18 cellular contexts compared by ENCODE assay signal in the genomic region with DNA sequence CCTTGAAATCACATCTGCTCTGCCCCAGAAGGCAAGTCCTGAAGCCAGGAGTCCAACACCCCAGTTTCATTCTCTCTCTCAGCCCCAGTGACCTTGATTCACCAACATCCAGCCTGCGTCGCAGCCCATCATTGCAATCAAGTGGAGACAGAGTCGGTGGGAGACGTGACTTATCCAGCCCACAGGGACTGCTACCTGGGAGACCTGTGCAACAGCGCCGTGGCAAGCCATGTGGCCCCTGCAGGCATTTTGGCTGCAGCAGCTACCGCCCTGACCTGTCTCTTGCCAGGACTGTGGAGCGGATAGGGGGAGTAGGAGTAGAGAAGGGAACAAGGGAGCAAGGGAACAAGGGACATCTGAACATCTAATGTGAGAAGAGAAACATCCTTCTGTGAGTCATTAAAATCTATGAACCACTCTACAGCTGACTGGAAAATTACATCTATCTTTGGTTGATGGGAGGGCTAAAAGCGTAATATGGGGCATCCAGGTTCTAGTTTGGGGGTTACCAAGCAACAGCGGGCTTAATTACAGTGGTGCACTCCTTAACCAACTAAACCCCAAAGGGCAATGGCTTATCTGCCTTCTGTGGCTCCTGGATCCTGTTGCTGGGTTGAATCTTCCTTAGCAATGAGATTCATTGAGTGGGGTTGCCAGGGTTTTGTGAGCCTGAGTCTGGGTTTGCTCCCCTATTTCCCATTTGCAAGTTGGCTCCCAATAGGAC. TPM values are rescaled to one million over a fixed set of nuclear protein-coding genes. Genes with fewer than 3 reads are reported as not detected.
DNase-seq lines count a peak whose midpoint lies in the region; ATAC-seq and TF ChIP-seq lines count a peak whose summit lies in the region.
"Had no signal": no experiment of that assay in that cellular context is flagged by ENCODE, and none has a peak within 500 bp of the region (broad histone marks: within the 10 kb centered on the region; RNA-seq: fewer than 3 reads in every experiment).

No MANE protein-coding gene starts in this region.

- no peak overlapping the region for H3K4me3 ChIP-seq in heart right ventricle
- H3K4me3 ChIP-seq: dorsolateral prefrontal cortex, gastrocnemius medialis had no signal

- no TSS peak for BruUV-seq in MCF 10A (replicated peaks; lab: Mats Ljungman, UMichigan)

- DNase-seq in HT-29 (ENCODE audit: low spot score) (peak; percentile 27), MCF 10A (ENCODE audit: unreplicated experiment) (peak; percentile 30), left lobe of liver (ENCODE audit: low spot score) (no peak), HPDE6-E6E7 (ENCODE audit: extremely low spot score) (no peak), heart right ventricle (no peak)
- DNase-seq: activated B cell treated with CpG ODN at 0.5 μM for 24 hours; activated T-cell treated with anti-CD3 and anti-CD28 coated beads, Interleukin-2, amount 50 U/mL, for 1 hour; AML-193; amniotic stem cell; dorsolateral prefrontal cortex; gastrocnemius medialis; left ventricle myocardium superior had no signal

- no peaks in the 10 kb centered on the region for H3K36me3 ChIP-seq in heart right ventricle
- H3K36me3 ChIP-seq: gastrocnemius medialis, neutrophil had no signal

- no peaks in the 10 kb centered on the region for H3K9me3 ChIP-seq in heart right ventricle
- H3K9me3 ChIP-seq: gastrocnemius medialis, neutrophil had no signal

- no peaks in the 10 kb centered on the region for H3K27me3 ChIP-seq in heart right ventricle
- H3K27me3 ChIP-seq: dorsolateral prefrontal cortex, gastrocnemius medialis, neutrophil had no signal

- 67 to 70% methylated on average over 10 of the region's 10 CpGs for WGBS in heart right ventricle, 2 donors

- peaks cover 11% of the 10 kb centered on the region for H3K4me1 Mint-ChIP-seq in MCF 10A (ENCODE audit: insufficient read depth, unreplicated experiment)
- H3K4me1 Mint-ChIP-seq: activated B cell treated with CpG ODN at 0.5 μM for 24 hours had no signal

- POLR2A ChIA-PET in MCF 10A (lab: Yijun Ruan, JAX), result no interaction called here

- intact Hi-C loops in MCF 10A (cut with micrococcal nuclease), result no loop called here
- intact Hi-C loops in heart right ventricle (cut with DNase I), result no loop called here

- H3K27me3 Mint-ChIP-seq in MCF 10A (ENCODE audit: insufficient read depth, unreplicated experiment), result no peaks in the 10 kb centered on the region
- H3K27me3 Mint-ChIP-seq: activated B cell treated with CpG ODN at 0.5 μM for 24 hours had no signal

- H3K27ac Mint-ChIP-seq in MCF 10A (ENCODE audit: low read depth, unreplicated experiment), result no peak overlapping the region
- H3K27ac Mint-ChIP-seq: activated B cell treated with CpG ODN at 0.5 μM for 24 hours had no signal

- TF ChIP-seq CTCF in C4-2B (conservative IDR thresholded peaks at IDR 0.05) (no peak; the same call in 1 of the 2 replicates), MCF 10A (IDR thresholded peaks at IDR 0.05; ENCODE audit: unreplicated experiment) (no peak), heart right ventricle (IDR thresholded peaks at IDR 0.05) (no peak)

- H3K4me1 ChIP-seq in heart right ventricle, result no peaks in the 10 kb centered on the region
- H3K4me1 ChIP-seq: gastrocnemius medialis had no signal

- ATAC-seq in left lobe of liver (peak; percentile 67), GM21717 (IDR thresholded peaks at IDR 0.05; ENCODE audit: unreplicated experiment) (no peak), heart right ventricle (no peak), HG02852 (IDR thresholded peaks at IDR 0.05; ENCODE audit: unreplicated experiment) (no peak)
- ATAC-seq: gastrocnemius medialis, left ventricle myocardium superior had no signal

- CTCF ChIA-PET in MCF 10A (lab: Yijun Ruan, JAX), result interaction anchor here (0.6 to 1.3 kb wide), 2 partner anchors 10 to 103 kb away, joined by 3 to 5 read pairs; no protein-coding TSS in a partner anchor

- no peak overlapping the region for H3K4me3 Mint-ChIP-seq in MCF 10A (ENCODE audit: unreplicated experiment)
- H3K4me3 Mint-ChIP-seq: activated B cell treated with CpG ODN at 0.5 μM for 24 hours had no signal

- H3K27ac ChIP-seq in C4-2B (peak overlapping the region; percentile 80), heart right ventricle (no peak overlapping the region)
- H3K27ac ChIP-seq: dorsolateral prefrontal cortex, gastrocnemius medialis, neutrophil had no signal

- no peaks in the 10 kb centered on the region for H3K9me3 Mint-ChIP-seq in MCF 10A (ENCODE audit: unreplicated experiment)
- H3K9me3 Mint-ChIP-seq: activated B cell treated with CpG ODN at 0.5 μM for 24 hours had no signal

- no peaks in the 10 kb centered on the region for H3K36me3 Mint-ChIP-seq in MCF 10A (ENCODE audit: insufficient read depth, unreplicated experiment)

RNA-seq across cellular contexts. Expression of gene LY6G6D, which starts 2.5 kb away (rescaled TPM):
- not detected in 2 replicates for total RNA-seq in HT-29 (2014; rRNA removed; shearing (Covaris generic))
- total RNA-seq in MCF 10A (2022), result not detected in 2 replicates
- total RNA-seq in left lobe of liver, result not detected
- total RNA-seq in heart right ventricle, result not detected
- polyA plus RNA-seq in heart right ventricle, result not detected
- total RNA-seq: activated B cell treated with CpG ODN at 0.5 μM for 24 hours, gastrocnemius medialis, left ventricle myocardium superior, NCI-H460, SK-MEL-5 had no signal

RNA-seq across cellular contexts. Expression of gene LY6G6C, which starts 3.9 kb away (rescaled TPM):
- not detected in 2 replicates for total RNA-seq in HT-29 (2014; rRNA removed; shearing (Covaris generic))
- total RNA-seq in MCF 10A (2022) (0.32 TPM in 1 of 2 replicates, not detected in the other), left lobe of liver (not detected), heart right ventricle (not detected)
- not detected for polyA plus RNA-seq in heart right ventricle
- total RNA-seq: activated B cell treated with CpG ODN at 0.5 μM for 24 hours, gastrocnemius medialis, left ventricle myocardium superior, NCI-H460, SK-MEL-5 had no signal

RNA-seq across cellular contexts. Expression of gene MPIG6B, which starts 5.5 kb away (rescaled TPM):
- 0.18 TPM in 1 of 2 replicates, not detected in the other for total RNA-seq in HT-29 (2014; rRNA removed; shearing (Covaris generic))
- total RNA-seq in MCF 10A (2022) (not detected in 2 replicates), left lobe of liver (0.33 TPM), heart right ventricle (under 1 TPM in 7 of 10 donors, not detected in 3; 0.11 to 0.97 (median 0.27) TPM)
- under 1 TPM; 0.13 to 0.37 TPM for polyA plus RNA-seq in heart right ventricle
- total RNA-seq: activated B cell treated with CpG ODN at 0.5 μM for 24 hours, gastrocnemius medialis, NCI-H460, SK-MEL-5 had no signal

RNA-seq across cellular contexts. Expression of gene LY6G6F, which starts 11.0 kb away (rescaled TPM):
- total RNA-seq in HT-29 (2014; rRNA removed; shearing (Covaris generic)), result not detected in 2 replicates
- not detected in 2 replicates for total RNA-seq in MCF 10A (2022)
- total RNA-seq in left lobe of liver, result not detected
- total RNA-seq in heart right ventricle, result not detected
- not detected for polyA plus RNA-seq in heart right ventricle
- total RNA-seq: activated B cell treated with CpG ODN at 0.5 μM for 24 hours, dorsolateral prefrontal cortex, gastrocnemius medialis, left ventricle myocardium superior, NCI-H460, SK-MEL-5 had no signal

RNA-seq across cellular contexts. Expression of gene DDAH2, which starts 11.4 kb away (rescaled TPM):
- 107 and 116 TPM in 2 replicates for total RNA-seq in HT-29 (2014; rRNA removed; shearing (Covaris generic))
- total RNA-seq in MCF 10A (2022) (8.5 and 13.5 TPM in 2 replicates), left lobe of liver (22.2 TPM), heart right ventricle (10 to 100 TPM; 35.2 to 61.6 (median 51.5) TPM)
- polyA plus RNA-seq in heart right ventricle, result 100 to 1,000 TPM in 1 of 2 donors, 10 to 100 TPM in 1; 96.4 to 117 TPM

Comparison
In these comparisons a context has a peak if more than half of its experiments do, and no peak if none do; other contexts are left out.
1. DNase-seq: peak in HT-29 (single experiment) and MCF 10A (single experiment); none in left lobe of liver (single experiment), HPDE6-E6E7 (single experiment) and heart right ventricle (0 of 2).